ENCODE assay signal across 11 cellular contexts in the genomic region with DNA sequence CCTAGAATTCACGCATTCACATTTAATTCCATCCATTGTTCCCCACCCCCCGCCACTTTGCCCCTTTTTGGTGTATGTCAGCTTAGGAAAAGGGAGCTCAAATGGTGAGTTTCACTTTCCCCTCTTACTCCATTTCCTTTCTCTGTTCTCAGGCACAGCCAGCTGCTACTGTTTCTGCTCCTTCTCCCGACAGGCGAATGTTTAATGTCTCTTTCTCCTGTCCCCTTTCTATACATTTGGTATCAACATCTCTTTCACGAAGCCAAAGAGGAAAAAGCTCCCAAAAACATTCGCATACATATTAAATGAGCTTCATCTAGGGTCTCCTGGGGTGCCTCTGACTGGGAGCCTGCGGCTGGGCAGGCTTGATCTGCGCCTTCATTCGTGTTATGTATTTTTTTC.
DNase-seq lines count a peak whose midpoint lies in the region; ATAC-seq and TF ChIP-seq lines count a peak whose summit lies in the region.
"Had no signal": no experiment of that assay in that cellular context is flagged by ENCODE, and none has a peak within 500 bp of the region (broad histone marks: within the 10 kb centered on the region; RNA-seq: fewer than 3 reads in every experiment).

No MANE protein-coding gene starts in this region.

- TF ChIP-seq EP300 in gastroesophageal sphincter (IDR thresholded peaks at IDR 0.05): no peak

- H2AFZ ChIP-seq in OCI-LY1 (ENCODE audit: low read length): no peak overlapping the region
- H2AFZ ChIP-seq in GM23248: no peak overlapping the region

- H3K27ac ChIP-seq in OCI-LY1 (ENCODE audit: low read depth, low read length, poor library complexity, severe bottlenecking) (no peak overlapping the region), gastroesophageal sphincter (no peak overlapping the region), foreskin keratinocyte (no peak overlapping the region), GM23248 (no peak overlapping the region)
- H3K27ac ChIP-seq: WERI-Rb-1 had no signal

- H3K9ac ChIP-seq in OCI-LY1 (ENCODE audit: low read length) (no peak overlapping the region), GM23248 (no peak overlapping the region)

- H3K4me3 ChIP-seq in OCI-LY1 (ENCODE audit: low read depth, low read length, poor library complexity, severe bottlenecking) (no peak overlapping the region), gastroesophageal sphincter (peak overlapping the region; percentile 34 to 41), GM23248 (no peak overlapping the region)

- in situ Hi-C loops in GM23248 (cut with MboI): no loop called here

- H3K36me3 ChIP-seq in OCI-LY1 (ENCODE audit: insufficient read depth, low read length): no peaks in the 10 kb centered on the region
- H3K36me3 ChIP-seq in gastroesophageal sphincter: no peaks in the 10 kb centered on the region
- no peaks in the 10 kb centered on the region for H3K36me3 ChIP-seq in GM23248 (ENCODE audit: low read depth)
- H3K36me3 ChIP-seq: WERI-Rb-1 had no signal

- TF ChIP-seq CTCF in OCI-LY1 (IDR thresholded peaks at IDR 0.05; ENCODE audit: low read length) (no peak), gastroesophageal sphincter (IDR thresholded peaks at IDR 0.05) (no peak), foreskin keratinocyte (conservative IDR thresholded peaks at IDR 0.05) (no peak)

- 29 to 46% methylated on average over 7 to 9 of the region's 9 CpGs for WGBS in gastroesophageal sphincter (ENCODE audit: low coverage in 1 of 2), 2 donors
- 69% methylated on average over 9 of the region's 9 CpGs for WGBS in GM23248 (ENCODE audit: low coverage in 1 of 2, low lambda C conversion rate in 2 of 2, missing lambda C conversion rate in 2 of 2), 2 experiments

- peak; percentile 37 for DNase-seq in Daoy (ENCODE audit: low read depth)
- DNase-seq in pons (ENCODE audit: low spot score): peak; percentile 51
- DNase-seq in foreskin keratinocyte: no peak
- DNase-seq in GM23248: no peak
- no peak for DNase-seq in T1000 (lab: John Stamatoyannopoulos, UW)
- DNase-seq: DMS53, NCI-H2171, WERI-Rb-1 had no signal

- no peaks in the 10 kb centered on the region for H3F3A ChIP-seq in OCI-LY1 (ENCODE audit: insufficient read depth, low read length)
- H3F3A ChIP-seq in GM23248 (ENCODE audit: insufficient read depth): no peaks in the 10 kb centered on the region

- ATAC-seq in gastroesophageal sphincter (no peak), foreskin keratinocyte (no peak), GM19395 (IDR thresholded peaks at IDR 0.05; ENCODE audit: unreplicated experiment) (no peak)

- TF ChIP-seq POLR2A in gastroesophageal sphincter (IDR thresholded peaks at IDR 0.05): no peak

- H3K27me3 ChIP-seq in OCI-LY1 (ENCODE audit: insufficient read depth, low read length): peaks cover 4% of the 10 kb centered on the region; the same call in 1 of the 2 replicates
- H3K27me3 ChIP-seq in gastroesophageal sphincter: no peaks in the 10 kb centered on the region
- no peaks in the 10 kb centered on the region for H3K27me3 ChIP-seq in foreskin keratinocyte
- no peaks in the 10 kb centered on the region; the same call in none of the 2 replicates for H3K27me3 ChIP-seq in GM23248 (replicated peaks; ENCODE audit: insufficient read depth)

- peak overlapping the region; percentile 20; the same call in 1 of the 2 replicates for H3K4me2 ChIP-seq in OCI-LY1 (ENCODE audit: low read length)
- no peak overlapping the region for H3K4me2 ChIP-seq in GM23248 (ENCODE audit: unreplicated experiment)

- H4K20me1 ChIP-seq in OCI-LY1 (ENCODE audit: insufficient read depth, low read length) (no peaks in the 10 kb centered on the region), GM23248 (ENCODE audit: insufficient read depth) (no peaks in the 10 kb centered on the region)

- H3K4me1 ChIP-seq in OCI-LY1 (ENCODE audit: insufficient read depth, low read length, severe bottlenecking): no peaks in the 10 kb centered on the region
- H3K4me1 ChIP-seq in gastroesophageal sphincter: no peaks in the 10 kb centered on the region
- H3K4me1 ChIP-seq in foreskin keratinocyte: no peaks in the 10 kb centered on the region
- no peaks in the 10 kb centered on the region for H3K4me1 ChIP-seq in GM23248 (ENCODE audit: insufficient read depth)

- H3K9me3 ChIP-seq in OCI-LY1 (ENCODE audit: low read length) (no peaks in the 10 kb centered on the region), gastroesophageal sphincter (no peaks in the 10 kb centered on the region), GM23248 (ENCODE audit: low read depth) (no peaks in the 10 kb centered on the region)

- no peaks in the 10 kb centered on the region for H3K9me2 ChIP-seq in OCI-LY1 (ENCODE audit: low read depth, low read length)
- H3K9me2 ChIP-seq in GM23248 (ENCODE audit: insufficient read depth): no peaks in the 10 kb centered on the region

- no peaks in the 10 kb centered on the region for H3K79me2 ChIP-seq in OCI-LY1 (ENCODE audit: insufficient read depth, low read length)
- no peaks in the 10 kb centered on the region for H3K79me2 ChIP-seq in GM23248 (ENCODE audit: insufficient read depth)

Comparison
In these comparisons a context has a peak if more than half of its experiments do, and no peak if none do; other contexts are left out.
1. DNase-seq: peak in Daoy (single experiment) and pons (single experiment); none in foreskin keratinocyte (0 of 2), GM23248 (single experiment) and T1000 (single experiment).
2. H3K4me3 ChIP-seq: peak in gastroesophageal sphincter (2 of 2); none in OCI-LY1 (single experiment) and GM23248 (single experiment).